In genomic region chr15:83081256-83082014, GRCh38 we compare ENCODE assay signal across 24 cellular contexts. TPM values are rescaled to one million over a fixed set of nuclear protein-coding genes. Genes with fewer than 3 reads are reported as not detected.
"Had no signal": no experiment of that assay in that cellular context is flagged by ENCODE, and none has a peak within 500 bp of the region (broad histone marks: within the 10 kb centered on the region; RNA-seq: fewer than 3 reads in every experiment).

No MANE protein-coding gene starts in this region.

- H3K4me3 Mint-ChIP-seq: activated naive CD8-positive, alpha-beta T cell treated with anti-CD3 and anti-CD28 coated beads, Interleukin-2, amount 10 ng/mL, durations not matched to agents 7 days and 5 days; activated T-cell treated with anti-CD3 and anti-CD28 coated beads, Interleukin-2, amount 50 U/mL, for 4 hours; endodermal cell; naive thymus-derived CD4-positive, alpha-beta T cell; neural crest cell; stimulated activated naive B cell treated with anti-CD40 and anti-IgM and Interleukin-4, amounts not matched to agents 10 μg/mL and 1 μg/mL and 100 μg/mL, for 72 hours; type B pancreatic cell had no signal

- ATAC-seq: activated T-cell treated with anti-CD3 and anti-CD28 coated beads, Interleukin-2, amount 50 U/mL, for 4 hours; gastroesophageal sphincter; naive thymus-derived CD4-positive, alpha-beta T cell; stimulated activated naive B cell treated with anti-CD40 and anti-IgM and Interleukin-4, amounts not matched to agents 10 μg/mL and 1 μg/mL and 100 μg/mL, for 72 hours had no signal

- H3K27ac ChIP-seq: coronary artery, esophagus squamous epithelium, gastroesophageal sphincter, left ventricle myocardium inferior, sigmoid colon, thoracic aorta, vagina had no signal

- H3K4me1 ChIP-seq: esophagus squamous epithelium, gastroesophageal sphincter, sigmoid colon, vagina had no signal

- H3K4me1 Mint-ChIP-seq: endodermal cell had no signal

- H3K36me3 ChIP-seq: esophagus squamous epithelium, gastroesophageal sphincter, left ventricle myocardium inferior, sigmoid colon, thoracic aorta, vagina had no signal

- H3K9me3 ChIP-seq: esophagus squamous epithelium, gastroesophageal sphincter, left ventricle myocardium inferior, sigmoid colon, thoracic aorta, vagina had no signal

- H3K4me2 ChIP-seq: smooth muscle cell had no signal

- H3K27me3 ChIP-seq: vagina had no signal

- H3K27ac Mint-ChIP-seq: activated naive CD8-positive, alpha-beta T cell treated with anti-CD3 and anti-CD28 coated beads, Interleukin-2, amount 10 ng/mL, durations not matched to agents 7 days and 5 days; endodermal cell; naive thymus-derived CD4-positive, alpha-beta T cell; stimulated activated naive B cell treated with anti-CD40 and anti-IgM and Interleukin-4, amounts not matched to agents 10 μg/mL and 1 μg/mL and 100 μg/mL, for 72 hours; type B pancreatic cell had no signal

- H3K36me3 Mint-ChIP-seq: activated naive CD8-positive, alpha-beta T cell treated with anti-CD3 and anti-CD28 coated beads, Interleukin-2, amount 10 ng/mL, durations not matched to agents 7 days and 5 days; stimulated activated naive B cell treated with anti-CD40 and anti-IgM and Interleukin-4, amounts not matched to agents 10 μg/mL and 1 μg/mL and 100 μg/mL, for 72 hours; type B pancreatic cell had no signal

- H3K9me3 Mint-ChIP-seq: activated naive CD8-positive, alpha-beta T cell treated with anti-CD3 and anti-CD28 coated beads, Interleukin-2, amount 10 ng/mL, durations not matched to agents 7 days and 5 days; activated T-cell treated with anti-CD3 and anti-CD28 coated beads, Interleukin-2, amount 50 U/mL, for 4 hours; endodermal cell; neural crest cell; type B pancreatic cell had no signal

- H3K4me3 ChIP-seq: coronary artery, esophagus squamous epithelium, gastroesophageal sphincter, left ventricle myocardium inferior, sigmoid colon, smooth muscle cell, thoracic aorta, vagina had no signal

- DNase-seq: activated CD8-positive, alpha-beta memory T cell treated with anti-CD3 and anti-CD28 coated beads, Interleukin-2, amount 50 U/mL, for 48 hours; activated naive CD4-positive, alpha-beta T cell treated with Interleukin-2 at 50 U/mL for 16 hours; activated naive CD8-positive, alpha-beta T cell treated with anti-CD3 and anti-CD28 coated beads, Interleukin-2, amount 10 ng/mL, durations not matched to agents 7 days and 5 days; activated T-cell treated with anti-CD3 and anti-CD28 coated beads, Interleukin-2, amount 50 U/mL, for 4 hours; amygdala; cerebellar nuclear complex; endodermal cell; esophagus squamous epithelium; head of caudate nucleus; hypothalamus; left ventricle myocardium inferior; naive thymus-derived CD4-positive, alpha-beta T cell; occipital lobe; retina; sigmoid colon; stimulated activated CD4-positive, alpha-beta T cell treated with anti-CD3 and anti-CD28 coated beads, Interleukin-15, amount 100 ng/mL, for 24 hours; stimulated activated naive B cell treated with anti-CD40 and anti-IgM and Interleukin-4, amounts not matched to agents 10 μg/mL and 1 μg/mL and 100 μg/mL, for 72 hours had no signal

RNA-seq across cellular contexts. Expression of gene TM6SF1, which starts 26.0 kb away (rescaled TPM):
- polyA plus RNA-seq: smooth muscle cell had no signal
